In the genomic region with DNA sequence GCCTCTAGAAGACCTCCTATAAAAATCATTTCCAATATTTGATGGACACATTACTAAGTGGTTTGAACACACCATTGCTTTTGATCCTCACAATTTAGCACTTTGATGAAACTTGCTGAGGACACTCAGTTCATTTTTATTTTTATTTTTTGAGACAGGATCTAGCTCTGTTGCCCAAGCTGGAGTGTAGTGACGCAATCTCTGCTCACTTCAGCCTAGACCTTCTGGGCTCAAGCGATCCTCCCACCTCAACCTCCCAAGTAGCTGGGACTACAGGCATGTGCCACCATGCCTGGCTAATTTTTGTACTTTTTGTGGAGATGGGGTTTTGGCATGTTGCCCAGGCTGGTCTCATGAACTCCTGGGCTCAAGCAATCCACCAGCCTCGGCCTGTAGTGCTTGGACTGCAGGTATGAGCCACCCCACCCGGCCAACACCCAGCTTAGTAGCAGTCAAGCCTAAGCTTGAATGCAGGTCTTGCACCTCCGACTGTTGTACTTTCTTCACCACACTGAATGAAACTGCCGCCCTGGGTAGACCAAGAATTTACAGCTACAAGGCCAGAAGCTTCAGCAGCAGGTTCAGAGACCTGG, we compare ENCODE assay signal across 29 cellular contexts. TPM values are rescaled to one million over a fixed set of nuclear protein-coding genes. Genes with fewer than 3 reads are reported as not detected.
DNase-seq lines count a peak whose midpoint lies in the region; ATAC-seq, FAIRE-seq and TF ChIP-seq lines count a peak whose summit lies in the region.
"Had no signal": no experiment of that assay in that cellular context is flagged by ENCODE, and none has a peak within 500 bp of the region (broad histone marks: within the 10 kb centered on the region; RNA-seq: fewer than 3 reads in every experiment).

No MANE protein-coding gene starts in this region.

- H3K9me3 ChIP-seq in HEK293 (ENCODE audit: control insufficient read depth, insufficient read depth, low read depth, low read length): no peaks in the 10 kb centered on the region
- H3K9me3 ChIP-seq in small intestine (ENCODE audit: control insufficient read depth, low read depth): no peaks in the 10 kb centered on the region
- no peaks in the 10 kb centered on the region for H3K9me3 ChIP-seq in testis
- H3K9me3 ChIP-seq: body of pancreas, esophagus squamous epithelium, gastrocnemius medialis, lower lobe of right lung had no signal

- TF ChIP-seq POLR2A in testis (IDR thresholded peaks at IDR 0.05): no peak

- H3K4me1 Mint-ChIP-seq in nephron: peaks cover 61% of the 10 kb centered on the region

- DNase-seq in MV-4-11 (lab: John Stamatoyannopoulos, UW): peak; percentile 20
- peak; percentile 97 for DNase-seq in epithelial cell of esophagus (ENCODE audit: low read depth)
- no peak for DNase-seq in small intestine
- DNase-seq in testis: no peak
- DNase-seq: activated CD4-positive, alpha-beta memory T cell treated with anti-CD3 and anti-CD28 coated beads, Interleukin-2, amount 10 ng/mL, durations not matched to agents 7 days and 5 days; activated gamma-delta T cell treated with Interleukin-2 at 50 U/mL for 16 hours; activated T-cell treated with anti-CD3 and anti-CD28 coated beads, Interleukin-2, amount 50 U/mL, for 1 hour; body of pancreas; Calu3; effector CD4-positive, alpha-beta T cell; esophagus squamous epithelium; gastrocnemius medialis; H7; lower lobe of right lung; NCI-H1436; NCI-H2107; PC-3; SHP77 treated with DMSO at 0.1 percent for 48 hours; stimulated activated CD4-positive, alpha-beta T cell treated with anti-CD3 and anti-CD28 coated beads, Interleukin-2, amount 100 ng/mL, for 24 hours had no signal

- TF ChIP-seq CTCF in HEK293 (tag by site-specific recombination; IDR thresholded peaks at IDR 0.05) (no peak), epithelial cell of esophagus (IDR thresholded peaks at IDR 0.05; ENCODE audit: insufficient read depth, low read depth, low read length, missing control alignments) (no peak), nephron (IDR thresholded peaks at IDR 0.05; ENCODE audit: unreplicated experiment in 3 of 3) (no peak), testis (IDR thresholded peaks at IDR 0.05) (no peak)

- ATAC-seq in GM21737 (IDR thresholded peaks at IDR 0.05; ENCODE audit: unreplicated experiment) (no peak), HG03378 (IDR thresholded peaks at IDR 0.05; ENCODE audit: unreplicated experiment) (no peak)
- ATAC-seq: activated CD4-positive, CD25-positive, alpha-beta regulatory T cell treated with anti-CD3 and anti-CD28 coated beads, Interleukin-2, amount 50 U/mL, for 24 hours; body of pancreas; gastrocnemius medialis; GM12878; lower lobe of right lung; PC-3 had no signal

- CTCF ChIA-PET in HEK293 (lab: Yijun Ruan, JAX): interaction anchor here (0.7 to 1.5 kb wide), 3 partner anchors 8 to 101 kb away, joined by 3 to 7 read pairs (median 4); no protein-coding TSS in a partner anchor

- H3K27me3 Mint-ChIP-seq in nephron (ENCODE audit: low read depth): peaks cover 3% of the 10 kb centered on the region
- H3K27me3 Mint-ChIP-seq: activated CD4-positive, alpha-beta memory T cell treated with anti-CD3 and anti-CD28 coated beads, Interleukin-2, amount 10 ng/mL, durations not matched to agents 7 days and 5 days had no signal

- H3K36me3 Mint-ChIP-seq in nephron (ENCODE audit: low read depth): no peaks in the 10 kb centered on the region

- no peak for FAIRE-seq in small intestine (lab: Jason Lieb, UNC)
- FAIRE-seq: GM12878, keratinocyte had no signal

- H3K27ac Mint-ChIP-seq in nephron: peak overlapping the region; percentile 71 to 92 (median 76)
- H3K27ac Mint-ChIP-seq: activated CD4-positive, alpha-beta memory T cell treated with anti-CD3 and anti-CD28 coated beads, Interleukin-2, amount 10 ng/mL, durations not matched to agents 7 days and 5 days had no signal

- POLR2A ChIA-PET in HEK293 (lab: Yijun Ruan, JAX): interaction anchor here (0.5 to 1.4 kb wide), 5 partner anchors 12 to 607 kb away, joined by 3 to 6 read pairs (median 5); a partner anchor contains a TSS

- H3K27me3 ChIP-seq in small intestine (ENCODE audit: control insufficient read depth in 2 of 2, insufficient read depth in 2 of 2, low read length in 2 of 2) (no peaks in the 10 kb centered on the region), testis (no peaks in the 10 kb centered on the region)
- H3K27me3 ChIP-seq: body of pancreas, esophagus squamous epithelium, gastrocnemius medialis had no signal

- H3K9me3 Mint-ChIP-seq in nephron: no peaks in the 10 kb centered on the region
- H3K9me3 Mint-ChIP-seq: activated CD4-positive, alpha-beta memory T cell treated with anti-CD3 and anti-CD28 coated beads, Interleukin-2, amount 10 ng/mL, durations not matched to agents 7 days and 5 days had no signal

- intact Hi-C loops in testis (cut with DNase I; ENCODE audit: low total_unique reads): no loop called here

- H3K36me3 ChIP-seq in HEK293 (ENCODE audit: control insufficient read depth in 2 of 2, insufficient read depth in 1 of 2, low read length in 2 of 2): no peaks in the 10 kb centered on the region
- H3K36me3 ChIP-seq in small intestine (ENCODE audit: control insufficient read depth in 2 of 2, insufficient read depth in 2 of 2, low read length in 2 of 2): no peaks in the 10 kb centered on the region
- no peaks in the 10 kb centered on the region for H3K36me3 ChIP-seq in testis (ENCODE audit: low read depth, missing control alignments)
- H3K36me3 ChIP-seq: esophagus squamous epithelium, gastrocnemius medialis, lower lobe of right lung had no signal

- 81 to 93% (median 90%) methylated on average over 6 of the region's 6 CpGs for WGBS in small intestine, 3 donors
- WGBS in testis, 2 donors: 92% methylated on average over 6 of the region's 6 CpGs

- H3K4me3 ChIP-seq in HEK293 (ENCODE audit: low read depth, low read length) (no peak overlapping the region), epithelial cell of esophagus (ENCODE audit: low read length) (no peak overlapping the region), small intestine (ENCODE audit: low read depth in 1 of 2, low read length in 2 of 2) (no peak overlapping the region), testis (no peak overlapping the region)
- H3K4me3 ChIP-seq: body of pancreas, esophagus squamous epithelium, gastrocnemius medialis, GM12878, lower lobe of right lung, skin epidermis had no signal

- H3K4me1 ChIP-seq in HEK293 (ENCODE audit: control insufficient read depth, insufficient read depth, low read length): peaks cover 6% of the 10 kb centered on the region
- no peaks in the 10 kb centered on the region for H3K4me1 ChIP-seq in small intestine (ENCODE audit: control insufficient read depth in 2 of 2, insufficient read depth in 1 of 2, low read depth in 1 of 2, low read length in 1 of 2)
- peaks cover 13% of the 10 kb centered on the region for H3K4me1 ChIP-seq in testis
- H3K4me1 ChIP-seq: gastrocnemius medialis had no signal

- no peak overlapping the region for H3K4me3 Mint-ChIP-seq in nephron
- H3K4me3 Mint-ChIP-seq: activated CD4-positive, alpha-beta memory T cell treated with anti-CD3 and anti-CD28 coated beads, Interleukin-2, amount 10 ng/mL, durations not matched to agents 7 days and 5 days had no signal

- no peak overlapping the region for H3K27ac ChIP-seq in HEK293 (ENCODE audit: extremely low read depth, low read depth, low read length)
- H3K27ac ChIP-seq in small intestine (ENCODE audit: low read depth in 1 of 2, low read length in 1 of 2): no peak overlapping the region
- H3K27ac ChIP-seq in testis: no peak overlapping the region
- H3K27ac ChIP-seq: body of pancreas, C4-2B, gastrocnemius medialis, HL-60, lower lobe of right lung, skin epidermis had no signal

TF ChIP-seq in HEK293, 187 proteins besides CTCF, POLR2A, EP300 and RAD21:
- TF ChIP-seq ZNF830 (tag by site-specific recombination; IDR thresholded peaks at IDR 0.05; ENCODE audit: low read depth): no peak
- peak; percentile 10; the same call in 1 of the 2 replicates for TF ChIP-seq GLIS1 (tag by site-specific recombination; IDR thresholded peaks at IDR 0.05)

RNA-seq across cellular contexts. Expression of a gene that starts 24.8 kb away (rescaled TPM):
- polyA plus RNA-seq in small intestine (10 to 100 TPM in 1 of 3 donors, 1 to 10 TPM in 2; 3.5 to 21.8 (median 5.1) TPM), testis (ENCODE audit: insufficient read depth, low read depth, low replicate concordance) (124 TPM)
- 100 to 1,000 TPM; 124 to 125 TPM for total RNA-seq in testis

Comparison
In these comparisons a context has a peak if more than half of its experiments do, and no peak if none do; other contexts are left out.
1. DNase-seq: peak in MV-4-11 (single experiment) and epithelial cell of esophagus (single experiment); none in small intestine (single experiment) and testis (single experiment).